17 cellular contexts compared by ENCODE assay signal in the genomic region with DNA sequence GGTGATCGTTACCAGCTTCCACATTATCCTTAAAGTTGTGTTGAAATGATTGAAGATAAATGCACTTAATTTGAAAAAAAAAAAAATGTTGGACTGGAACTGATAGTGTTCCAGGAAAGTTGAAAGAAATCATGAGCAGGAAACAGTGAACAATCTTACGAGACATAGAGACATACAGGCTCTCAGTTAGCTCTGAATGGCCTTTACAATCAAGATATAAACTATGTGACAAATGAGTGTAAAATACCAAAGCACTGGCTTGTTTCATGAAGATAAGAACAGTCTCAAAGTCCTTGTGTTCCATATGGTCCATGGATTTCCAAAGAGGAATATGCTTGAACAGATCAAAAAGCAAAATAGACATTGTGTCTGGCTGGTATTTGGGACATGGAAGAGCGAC.
A peak's percentile ranks its signal among the peaks of the same experiment; 100 is the strongest.
DNase-seq lines count a peak whose midpoint lies in the region; ATAC-seq and TF ChIP-seq lines count a peak whose summit lies in the region.
"Had no signal": no experiment of that assay in that cellular context is flagged by ENCODE, and none has a peak within 500 bp of the region (broad histone marks: within the 10 kb centered on the region; RNA-seq: fewer than 3 reads in every experiment).

No MANE protein-coding gene starts in this region.

- no peaks in the 10 kb centered on the region for H4K20me1 ChIP-seq in neural progenitor cell (ENCODE audit: low read depth)
- H4K20me1 ChIP-seq: BLaER1 had no signal

- H3K4me3 Mint-ChIP-seq in neural progenitor cell, result no peak overlapping the region
- H3K4me3 Mint-ChIP-seq: CD8-positive, alpha-beta memory T cell had no signal

- no peak for ATAC-seq in GM21515 (IDR thresholded peaks at IDR 0.05; ENCODE audit: unreplicated experiment)
- ATAC-seq in sciatic nerve, result no peak

- peaks cover 5% of the 10 kb centered on the region for H3K9me3 Mint-ChIP-seq in neural progenitor cell

- no peak overlapping the region for H3K4me2 ChIP-seq in neural progenitor cell
- H3K4me2 ChIP-seq: BLaER1 had no signal

- peak overlapping the region; percentile 40 for H2AFZ ChIP-seq in neural progenitor cell (replicated peaks)

- no peak overlapping the region for H3K9ac ChIP-seq in neural progenitor cell
- H3K9ac ChIP-seq: BLaER1 had no signal

- no peak overlapping the region for H3K27ac ChIP-seq in neural progenitor cell
- H3K27ac ChIP-seq: 22Rv1, BLaER1 had no signal

- H3K27ac Mint-ChIP-seq in neural progenitor cell, result peak overlapping the region; percentile 79
- H3K27ac Mint-ChIP-seq: CD8-positive, alpha-beta memory T cell had no signal

- H3K36me3 ChIP-seq in neural progenitor cell, result no peaks in the 10 kb centered on the region
- H3K36me3 ChIP-seq: BLaER1, HAP-1 had no signal

- H3K9me3 ChIP-seq in neural progenitor cell (ENCODE audit: low read depth), result no peaks in the 10 kb centered on the region
- H3K9me3 ChIP-seq: BLaER1, HAP-1 had no signal

- no peaks in the 10 kb centered on the region for H3K36me3 Mint-ChIP-seq in neural progenitor cell

- DNase-seq in DMS53 (lab: John Stamatoyannopoulos, UW) (peak; percentile 6), DMS53 treated with DMSO at 0.1 percent for 48 hours (lab: John Stamatoyannopoulos, UW; ENCODE audit: unreplicated experiment) (no peak), OCI-M1 (lab: John Stamatoyannopoulos, UW) (peak; percentile 20), fibroblast of pulmonary artery (ENCODE audit: low read depth) (peak; percentile 13), neural progenitor cell (ENCODE audit: low spot score) (no peak), sciatic nerve (ENCODE audit: low spot score) (no peak), iPS-NIHi7 (ENCODE audit: extremely low spot score) (no peak)
- DNase-seq: CD8-positive, alpha-beta memory T cell; IMR-90; Kasumi-1; NCI-H1436; NCI-H2029 treated with DMSO at 0.1 percent for 48 hours; NCI-H524 had no signal

- H3K4me3 ChIP-seq in fibroblast of pulmonary artery (replicated peaks; ENCODE audit: low read depth, low read length), result no peak overlapping the region
- no peak overlapping the region for H3K4me3 ChIP-seq in neural progenitor cell
- H3K4me3 ChIP-seq: BLaER1, HAP-1 had no signal

- no peaks in the 10 kb centered on the region for H3K27me3 Mint-ChIP-seq in neural progenitor cell (ENCODE audit: insufficient read depth, low read depth)

- no peaks in the 10 kb centered on the region for H3K4me1 ChIP-seq in neural progenitor cell
- H3K4me1 ChIP-seq: BLaER1, HAP-1 had no signal

- peaks cover 12% of the 10 kb centered on the region for H3K4me1 Mint-ChIP-seq in neural progenitor cell

- H3K79me2 ChIP-seq in neural progenitor cell (ENCODE audit: low read depth), result no peaks in the 10 kb centered on the region

- TF ChIP-seq CTCF in fibroblast of pulmonary artery (IDR thresholded peaks at IDR 0.05; ENCODE audit: low read length, missing control alignments) (no peak), neural progenitor cell (IDR thresholded peaks at IDR 0.05) (no peak)

- H3F3A ChIP-seq in neural progenitor cell (ENCODE audit: low read depth), result no peaks in the 10 kb centered on the region

- intact Hi-C loops in sciatic nerve (cut with DNase I), result no loop called here

- H3K27me3 ChIP-seq in neural progenitor cell, result no peaks in the 10 kb centered on the region
- H3K27me3 ChIP-seq: BLaER1 had no signal

Comparison
In these comparisons a context has a peak if more than half of its experiments do, and no peak if none do; other contexts are left out.
1. DNase-seq: peak in DMS53 (single experiment), OCI-M1 (single experiment) and fibroblast of pulmonary artery (single experiment); none in DMS53 treated with DMSO at 0.1 percent for 48 hours (single experiment), neural progenitor cell (single experiment), sciatic nerve (single experiment) and iPS-NIHi7 (single experiment).